Comparison of ENCODE assay signal across 24 cellular contexts in the genomic region with DNA sequence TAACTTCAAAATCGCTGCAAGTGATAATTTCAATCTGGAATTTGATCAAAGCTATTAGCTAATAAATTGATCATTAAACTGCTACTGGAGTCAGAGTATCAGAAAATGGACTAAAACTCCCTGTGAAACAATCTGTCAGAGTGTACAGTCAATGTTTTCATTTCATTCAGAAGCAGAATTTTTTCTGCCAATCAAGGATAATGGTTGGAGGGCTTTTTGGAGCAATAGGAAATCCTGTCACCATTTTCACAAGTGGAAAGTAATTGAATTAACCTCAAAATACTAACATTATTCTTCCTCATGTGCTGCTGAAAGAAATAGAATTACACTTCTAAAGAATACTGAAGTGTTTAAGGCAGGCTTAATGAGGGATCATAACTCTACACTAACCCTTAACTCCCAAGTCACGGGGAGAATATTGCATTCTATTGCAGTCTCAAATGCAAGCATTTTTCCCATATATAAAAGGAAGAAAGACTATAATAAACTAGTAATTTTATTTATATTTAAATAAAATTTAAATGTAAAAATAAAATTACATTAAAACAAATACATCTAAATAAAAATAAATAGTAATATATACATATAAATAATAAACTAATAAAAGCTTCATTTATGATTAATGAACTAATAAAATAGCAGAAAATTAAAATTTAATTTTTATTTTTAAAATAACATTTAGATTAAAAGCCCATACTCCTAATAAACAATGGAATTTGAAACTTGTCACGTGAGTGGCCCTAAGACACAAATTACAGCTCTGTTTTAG.
"Had no signal": no experiment of that assay in that cellular context is flagged by ENCODE, and none has a peak within 500 bp of the region (broad histone marks: within the 10 kb centered on the region; RNA-seq: fewer than 3 reads in every experiment).

No MANE protein-coding gene starts in this region.

- DNase-seq: effector CD4-positive, alpha-beta T cell; endodermal cell; gastrocnemius medialis; islet precursor cell; left ventricle myocardium superior; mesenchymal stem cell; midbrain; occipital lobe; psoas muscle; retina; right lobe of liver; spleen; stimulated activated CD4-positive, alpha-beta T cell treated with anti-CD3 and anti-CD28 coated beads, Interleukin-15, amount 100 ng/mL, for 24 hours; stimulated activated CD4-positive, alpha-beta T cell treated with anti-CD3 and anti-CD28 coated beads, Interleukin-1b, Interleukin-23, amount 100 ng/mL, for 48 hours; stimulated activated CD4-positive, alpha-beta T cell treated with anti-CD3 and anti-CD28 coated beads, Interleukin-4, amount 100 ng/mL, for 24 hours; stimulated activated naive B cell treated with anti-CD40 and anti-IgM and Interleukin-4, amounts not matched to agents 10 μg/mL and 1 μg/mL and 100 μg/mL, for 72 hours; stimulated activated naive CD8-positive, alpha-beta T cell treated with anti-CD3 and anti-CD28 coated beads, Interleukin-15, amount 100 ng/mL, for 72 hours; testis; upper lobe of right lung had no signal

- ATAC-seq: gastrocnemius medialis; left ventricle myocardium superior; natural killer cell treated with Interleukin-12 subunit alpha and Interleukin-12 subunit beta and Interleukin-15 and Interleukin-18, amount 100 ng/mL, for 72 hours; psoas muscle; right lobe of liver; stimulated activated naive B cell treated with anti-CD40 and anti-IgM and Interleukin-4, amounts not matched to agents 10 μg/mL and 1 μg/mL and 100 μg/mL, for 72 hours; stimulated activated naive CD8-positive, alpha-beta T cell treated with anti-CD3 and anti-CD28 coated beads, Interleukin-15, amount 100 ng/mL, for 72 hours; upper lobe of right lung had no signal

- H3K4me1 ChIP-seq: gastrocnemius medialis, psoas muscle, right lobe of liver, spleen, testis, tibial nerve, upper lobe of right lung, vagina had no signal

- H3K27ac ChIP-seq: coronary artery, gastrocnemius medialis, psoas muscle, right lobe of liver, spleen, testis, tibial nerve, upper lobe of right lung, vagina had no signal

- H3K4me3 ChIP-seq: coronary artery, gastrocnemius medialis, lung, psoas muscle, right lobe of liver, spleen, testis, tibial nerve, upper lobe of right lung, vagina had no signal

- H3K36me3 ChIP-seq: gastrocnemius medialis, right lobe of liver, spleen, tibial nerve, upper lobe of right lung, vagina had no signal

- H3K9me3 ChIP-seq: gastrocnemius medialis, psoas muscle, right lobe of liver, testis, tibial nerve, upper lobe of right lung, vagina had no signal

- H3K27me3 ChIP-seq: gastrocnemius medialis, right lobe of liver, spleen, testis, tibial nerve, upper lobe of right lung, vagina had no signal
